26 cellular contexts compared by ENCODE assay signal in genomic region chr7:29318853-29319718, GRCh38.
DNase-seq lines count a peak whose midpoint lies in the region; ATAC-seq, FAIRE-seq and TF ChIP-seq lines count a peak whose summit lies in the region.
"Had no signal": no experiment of that assay in that cellular context is flagged by ENCODE, and none has a peak within 500 bp of the region (broad histone marks: within the 10 kb centered on the region; RNA-seq: fewer than 3 reads in every experiment).

No MANE protein-coding gene starts in this region.

- H3K36me3 Mint-ChIP-seq in dendritic cell treated with granulocyte-macrophage colony-stimulating factor and Interleukin-4, amounts not matched to agents 40 ng/mL and 50 ng/mL, for 4 days (ENCODE audit: low read depth) = peaks cover 53% of the 10 kb centered on the region
- H3K36me3 Mint-ChIP-seq: activated naive CD8-positive, alpha-beta T cell treated with anti-CD3 and anti-CD28 coated beads for 36 hours; naive B cell; T-cell had no signal

- peak overlapping the region in 1 of 11 experiments; percentile 21; a peak in 3 of 22 replicates for H3K9ac ChIP-seq in BLaER1 treated with 17β-estradiol and CSF1 and Interleukin-3, amounts not matched to agents 10 nM and 100 nM

- DNase-seq in NCI-H526 treated with DMSO at 0.1 percent for 48 hours (lab: John Stamatoyannopoulos, UW) = peak; percentile 27
- DNase-seq in pancreas = no peak
- no peak for DNase-seq in NCI-H1930 (lab: John Stamatoyannopoulos, UW)
- DNase-seq in activated naive CD4-positive, alpha-beta T cell treated with Interleukin-2 at 50 U/mL for 16 hours = no peak
- DNase-seq: activated CD4-positive, alpha-beta memory T cell treated with anti-CD3 and anti-CD28 coated beads, Interleukin-2, amount 10 ng/mL, durations not matched to agents 7 days and 5 days; activated CD4-positive, CD25-positive, alpha-beta regulatory T cell treated with anti-CD3 and anti-CD28 coated beads, Interleukin-2, amount 50 U/mL, for 72 hours; activated naive CD8-positive, alpha-beta T cell treated with anti-CD3 and anti-CD28 coated beads for 36 hours; CD8-positive, alpha-beta memory T cell; cerebellar nuclear complex; effector CD4-positive, alpha-beta T cell; erythroblast; H7; left colon; NCI-H1694 treated with DMSO at 0.1 percent for 48 hours; PC-9; stimulated activated CD4-positive, alpha-beta T cell treated with anti-CD3 and anti-CD28 coated beads, Interleukin-12 subunit alpha, Interleukin-12 subunit beta, amount 100 ng/mL, for 4 hours had no signal

- WGBS in pancreas, 2 donors = 76 to 81% methylated on average over 9 of the region's 9 CpGs

- H3K9me3 Mint-ChIP-seq in dendritic cell treated with granulocyte-macrophage colony-stimulating factor and Interleukin-4, amounts not matched to agents 40 ng/mL and 50 ng/mL, for 4 days = no peaks in the 10 kb centered on the region
- H3K9me3 Mint-ChIP-seq: activated CD4-positive, alpha-beta memory T cell treated with anti-CD3 and anti-CD28 coated beads, Interleukin-2, amount 10 ng/mL, durations not matched to agents 7 days and 5 days; activated naive CD8-positive, alpha-beta T cell treated with anti-CD3 and anti-CD28 coated beads for 36 hours; activated T-helper 2 cell treated with anti-CD3 and anti-CD28 coated beads, Interferon-gamma antibody, Interleukin-2, Interleukin-4, amounts not matched to agents 10 μg/mL and 5 μg/mL and 100 μg/mL, durations not matched to agents 14 hours and 24 hours and 36 hours; CD8-positive, alpha-beta memory T cell; naive B cell; stimulated activated naive CD8-positive, alpha-beta T cell treated with anti-CD3 and anti-CD28 coated beads, Interleukin-15, Interleukin-2, amounts not matched to agents 100 ng/mL and 50 ng/mL, for 24 hours; T-cell had no signal

- H3K4me1 ChIP-seq in BLaER1 treated with 17β-estradiol and CSF1 and Interleukin-3, amounts not matched to agents 10 nM and 100 nM = peaks cover 26 to 34% (median 32%) of the 10 kb centered on the region in 10 experiments
- H3K4me1 ChIP-seq in pancreas = peaks cover 6 to 11% (median 8%) of the 10 kb centered on the region in 3 donors

- FAIRE-seq in pancreas (lab: Jason Lieb, UNC) = no peak

- peak overlapping the region; percentile 70 to 87 (median 80) for H3K4me2 ChIP-seq in BLaER1 treated with 17β-estradiol and CSF1 and Interleukin-3, amounts not matched to agents 10 nM and 100 nM

- H3K9me3 ChIP-seq in BLaER1 treated with 17β-estradiol and CSF1 and Interleukin-3, amounts not matched to agents 10 nM and 100 nM (replicated peaks in 1 of 11) = peaks cover 0 to 10% (median 0%) of the 10 kb centered on the region in 11 experiments; a peak in 1 of 22 replicates
- H3K9me3 ChIP-seq in pancreas = no peaks in the 10 kb centered on the region
- H3K9me3 ChIP-seq: right atrium auricular region, tibial nerve had no signal

- intact Hi-C loops in dendritic cell treated with granulocyte-macrophage colony-stimulating factor and Interleukin-4, amounts not matched to agents 40 ng/mL and 50 ng/mL, for 4 days (cut with micrococcal nuclease) = no loop called here
- intact Hi-C loops in pancreas (cut with DNase I) = no loop called here

- no peak for TF ChIP-seq CTCF in pancreas (IDR thresholded peaks at IDR 0.05)

- H4K20me1 ChIP-seq in BLaER1 treated with 17β-estradiol and CSF1 and Interleukin-3, amounts not matched to agents 10 nM and 100 nM = no peaks in the 10 kb centered on the region; a peak in 2 of 22 replicates

- H3K27me3 Mint-ChIP-seq in dendritic cell treated with granulocyte-macrophage colony-stimulating factor and Interleukin-4, amounts not matched to agents 40 ng/mL and 50 ng/mL, for 4 days = no peaks in the 10 kb centered on the region
- H3K27me3 Mint-ChIP-seq: activated naive CD8-positive, alpha-beta T cell treated with anti-CD3 and anti-CD28 coated beads for 36 hours; stimulated activated naive CD8-positive, alpha-beta T cell treated with anti-CD3 and anti-CD28 coated beads, Interleukin-15, Interleukin-2, amounts not matched to agents 100 ng/mL and 50 ng/mL, for 24 hours; T-cell had no signal

- H3K4me3 Mint-ChIP-seq in dendritic cell treated with granulocyte-macrophage colony-stimulating factor and Interleukin-4, amounts not matched to agents 40 ng/mL and 50 ng/mL, for 4 days = no peak overlapping the region
- H3K4me3 Mint-ChIP-seq: activated CD4-positive, alpha-beta memory T cell treated with anti-CD3 and anti-CD28 coated beads, Interleukin-2, amount 10 ng/mL, durations not matched to agents 7 days and 5 days; activated naive CD8-positive, alpha-beta T cell treated with anti-CD3 and anti-CD28 coated beads for 36 hours; stimulated activated naive CD8-positive, alpha-beta T cell treated with anti-CD3 and anti-CD28 coated beads, Interleukin-15, Interleukin-2, amounts not matched to agents 100 ng/mL and 50 ng/mL, for 24 hours; T-cell had no signal

- peaks cover 77% of the 10 kb centered on the region for H3K4me1 Mint-ChIP-seq in dendritic cell treated with granulocyte-macrophage colony-stimulating factor and Interleukin-4, amounts not matched to agents 40 ng/mL and 50 ng/mL, for 4 days (ENCODE audit: low read depth)
- H3K4me1 Mint-ChIP-seq: activated CD4-positive, alpha-beta memory T cell treated with anti-CD3 and anti-CD28 coated beads, Interleukin-2, amount 10 ng/mL, durations not matched to agents 7 days and 5 days; activated naive CD8-positive, alpha-beta T cell treated with anti-CD3 and anti-CD28 coated beads for 36 hours; T-cell had no signal

- 0 out of 20 replicates have a peak overlapping the region, but pooled peaks of 1 of the 10 experiments have one; percentile 9 for H3K4me3 ChIP-seq in BLaER1 treated with 17β-estradiol and CSF1 and Interleukin-3, amounts not matched to agents 10 nM and 100 nM
- H3K4me3 ChIP-seq in pancreas = no peak overlapping the region
- H3K4me3 ChIP-seq: PC-9, right atrium auricular region, tibial nerve had no signal

- H3K27me3 ChIP-seq in BLaER1 treated with 17β-estradiol and CSF1 and Interleukin-3, amounts not matched to agents 10 nM and 100 nM = peaks cover 0 to 62% (median 0%) of the 10 kb centered on the region in 11 experiments; a peak in 5 of 22 replicates
- no peaks in the 10 kb centered on the region for H3K27me3 ChIP-seq in pancreas
- H3K27me3 ChIP-seq: right atrium auricular region, tibial nerve had no signal

- no peaks in the 10 kb centered on the region for H3K36me3 ChIP-seq in BLaER1 treated with 17β-estradiol and CSF1 and Interleukin-3, amounts not matched to agents 10 nM and 100 nM
- no peaks in the 10 kb centered on the region for H3K36me3 ChIP-seq in pancreas
- H3K36me3 ChIP-seq: right atrium auricular region, tibial nerve had no signal

- peak overlapping the region in 6 of 11 experiments; percentile 32 to 55 (median 42); a peak in 7 of 22 replicates for H3K27ac ChIP-seq in BLaER1 treated with 17β-estradiol and CSF1 and Interleukin-3, amounts not matched to agents 10 nM and 100 nM
- H3K27ac ChIP-seq in pancreas = peak overlapping the region in 3 of 4 donors; percentile 11 to 64 (median 19)
- H3K27ac ChIP-seq: PC-9, right atrium auricular region, tibial nerve had no signal

- ATAC-seq in pancreas (peak in 2 of 4 donors; percentile 10 to 11), GM21528 (IDR thresholded peaks at IDR 0.05; ENCODE audit: low FRiP score, unreplicated experiment) (no peak), GM18511 (IDR thresholded peaks at IDR 0.05; ENCODE audit: unreplicated experiment) (no peak)
- ATAC-seq: T-cell had no signal

- H3K27ac Mint-ChIP-seq in dendritic cell treated with granulocyte-macrophage colony-stimulating factor and Interleukin-4, amounts not matched to agents 40 ng/mL and 50 ng/mL, for 4 days = peak overlapping the region; percentile 87
- H3K27ac Mint-ChIP-seq: activated CD4-positive, alpha-beta memory T cell treated with anti-CD3 and anti-CD28 coated beads, Interleukin-2, amount 10 ng/mL, durations not matched to agents 7 days and 5 days; activated naive CD8-positive, alpha-beta T cell treated with anti-CD3 and anti-CD28 coated beads for 36 hours; activated T-helper 2 cell treated with anti-CD3 and anti-CD28 coated beads, Interferon-gamma antibody, Interleukin-2, Interleukin-4, amounts not matched to agents 10 μg/mL and 5 μg/mL and 100 μg/mL, durations not matched to agents 14 hours and 24 hours and 36 hours; stimulated activated naive CD8-positive, alpha-beta T cell treated with anti-CD3 and anti-CD28 coated beads, Interleukin-15, Interleukin-2, amounts not matched to agents 100 ng/mL and 50 ng/mL, for 24 hours; T-cell had no signal
